ENCODE assay signal across 8 cellular contexts in the genomic region with DNA sequence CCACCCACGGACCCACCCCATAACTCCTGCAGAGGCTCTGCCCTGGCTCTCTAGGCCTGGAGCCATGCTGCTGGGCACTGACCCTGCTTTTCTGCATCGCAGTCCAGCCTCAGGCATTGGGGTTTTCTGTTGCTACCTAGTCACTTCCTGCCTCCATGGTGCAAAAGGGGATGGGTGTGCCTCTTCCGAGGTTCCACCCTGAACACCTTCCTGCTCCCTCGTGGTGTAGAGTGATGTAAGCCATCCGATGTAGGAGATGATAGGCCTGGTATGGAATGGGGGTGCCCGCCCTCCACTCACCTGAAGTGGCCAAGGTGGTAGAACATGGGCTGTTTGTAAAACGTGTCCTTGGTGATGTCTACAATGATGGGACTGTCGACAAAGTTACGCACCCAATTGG. TPM values are rescaled to one million over a fixed set of nuclear protein-coding genes. Genes with fewer than 3 reads are reported as not detected.
A peak's percentile ranks its signal among the peaks of the same experiment; 100 is the strongest.
DNase-seq lines count a peak whose midpoint lies in the region; ATAC-seq, FAIRE-seq and TF ChIP-seq lines count a peak whose summit lies in the region.
"Not testable (repeated sequence)": the region's sequence is repeated elsewhere in the genome, so short reads cannot be mapped to it uniquely, and the experiment has no call there.

No MANE protein-coding gene starts in this region.

- H3K27ac Mint-ChIP-seq in CD4-positive, CD25-positive, alpha-beta regulatory T cell, result peak overlapping the region in 2 of 3 donors; percentile 74 to 75
- H3K27ac Mint-ChIP-seq in T-helper 17 cell, result peak overlapping the region; percentile 67
- peak overlapping the region; percentile 95 for H3K27ac Mint-ChIP-seq in activated CD4-positive, alpha-beta memory T cell treated with anti-CD3 and anti-CD28 coated beads, Interleukin-2, amount 10 ng/mL, durations not matched to agents 7 days and 5 days
- peak overlapping the region; percentile 59 for H3K27ac Mint-ChIP-seq in activated T-cell treated with anti-CD3 and anti-CD28 coated beads, Interleukin-2, amount 50 U/mL, for 72 hours
- H3K27ac Mint-ChIP-seq in activated naive CD4-positive, alpha-beta T cell treated with anti-CD3 and anti-CD28 coated beads, Interleukin-2, amount 10 ng/mL, durations not matched to agents 7 days and 5 days, result peak overlapping the region; percentile 50
- H3K27ac Mint-ChIP-seq in effector memory CD8-positive, alpha-beta T cell, result peak overlapping the region in 1 of 2 donors; percentile 12
- H3K27ac Mint-ChIP-seq in naive thymus-derived CD4-positive, alpha-beta T cell, result peak overlapping the region in 4 of 9 donors; percentile 23 to 77 (median 44)

- not testable (repeated sequence) for H3K9me3 ChIP-seq in CD4-positive, CD25-positive, alpha-beta regulatory T cell (ENCODE audit: control insufficient read depth in 2 of 2, low read length in 2 of 2); T-helper 17 cell (ENCODE audit: control insufficient read depth, low read length, poor library complexity, severe bottlenecking); naive thymus-derived CD4-positive, alpha-beta T cell (ENCODE audit: control insufficient read depth in 2 of 3, low read length in 3 of 3)

- FAIRE-seq in GM12891 (lab: Jason Lieb, UNC), result peak; percentile 23

- H3K4me3 Mint-ChIP-seq in CD4-positive, CD25-positive, alpha-beta regulatory T cell, result peak overlapping the region in 2 of 4 donors; percentile 31 to 48
- peak overlapping the region; percentile 58 for H3K4me3 Mint-ChIP-seq in T-helper 17 cell
- H3K4me3 Mint-ChIP-seq in activated CD4-positive, alpha-beta memory T cell treated with anti-CD3 and anti-CD28 coated beads, Interleukin-2, amount 10 ng/mL, durations not matched to agents 7 days and 5 days; activated T-cell treated with anti-CD3 and anti-CD28 coated beads, Interleukin-2, amount 50 U/mL, for 72 hours; activated naive CD4-positive, alpha-beta T cell treated with anti-CD3 and anti-CD28 coated beads, Interleukin-2, amount 10 ng/mL, durations not matched to agents 7 days and 5 days; effector memory CD8-positive, alpha-beta T cell; naive thymus-derived CD4-positive, alpha-beta T cell: not testable (repeated sequence)

- not testable (repeated sequence) for TF ChIP-seq POLR2A in GM12891 (IDR thresholded peaks at IDR 0.05; ENCODE audit: low read depth, low read length)

- CTCF ChIA-PET in activated CD4-positive, alpha-beta memory T cell treated with anti-CD3 and anti-CD28 coated beads, Interleukin-2, amount 10 ng/mL, durations not matched to agents 7 days and 5 days (lab: Charles Lee); activated naive CD4-positive, alpha-beta T cell treated with anti-CD3 and anti-CD28 coated beads, Interleukin-2, amount 10 ng/mL, durations not matched to agents 7 days and 5 days (lab: Charles Lee); naive thymus-derived CD4-positive, alpha-beta T cell (lab: Charles Lee): not testable (repeated sequence)

- H3K27me3 ChIP-seq in CD4-positive, CD25-positive, alpha-beta regulatory T cell (ENCODE audit: control insufficient read depth, insufficient read depth, low read length); naive thymus-derived CD4-positive, alpha-beta T cell (ENCODE audit: control insufficient read depth in 2 of 2, insufficient read depth in 2 of 2, low read length in 2 of 2): not testable (repeated sequence)

- not testable (repeated sequence) for H3K9me3 Mint-ChIP-seq in CD4-positive, CD25-positive, alpha-beta regulatory T cell; activated CD4-positive, alpha-beta memory T cell treated with anti-CD3 and anti-CD28 coated beads, Interleukin-2, amount 10 ng/mL, durations not matched to agents 7 days and 5 days; activated T-cell treated with anti-CD3 and anti-CD28 coated beads, Interleukin-2, amount 50 U/mL, for 72 hours; activated naive CD4-positive, alpha-beta T cell treated with anti-CD3 and anti-CD28 coated beads, Interleukin-2, amount 10 ng/mL, durations not matched to agents 7 days and 5 days; effector memory CD8-positive, alpha-beta T cell; naive thymus-derived CD4-positive, alpha-beta T cell

- peaks cover 0 to 29% (median 7%) of the 10 kb centered on the region in 4 donors for H3K4me1 Mint-ChIP-seq in CD4-positive, CD25-positive, alpha-beta regulatory T cell
- H3K4me1 Mint-ChIP-seq in T-helper 17 cell, result peaks cover 15% of the 10 kb centered on the region
- H3K4me1 Mint-ChIP-seq in activated CD4-positive, alpha-beta memory T cell treated with anti-CD3 and anti-CD28 coated beads, Interleukin-2, amount 10 ng/mL, durations not matched to agents 7 days and 5 days, result peaks cover 36% of the 10 kb centered on the region
- H3K4me1 Mint-ChIP-seq in activated T-cell treated with anti-CD3 and anti-CD28 coated beads, Interleukin-2, amount 50 U/mL, for 72 hours (ENCODE audit: low read depth), result not testable (repeated sequence)
- H3K4me1 Mint-ChIP-seq in activated naive CD4-positive, alpha-beta T cell treated with anti-CD3 and anti-CD28 coated beads, Interleukin-2, amount 10 ng/mL, durations not matched to agents 7 days and 5 days, result peaks cover 27% of the 10 kb centered on the region
- peaks cover 4 to 12% of the 10 kb centered on the region in 2 donors for H3K4me1 Mint-ChIP-seq in effector memory CD8-positive, alpha-beta T cell (ENCODE audit: low read depth in 2 of 2)
- peaks cover 0 to 17% (median 6%) of the 10 kb centered on the region in 7 donors for H3K4me1 Mint-ChIP-seq in naive thymus-derived CD4-positive, alpha-beta T cell

- DNase-seq in CD4-positive, CD25-positive, alpha-beta regulatory T cell, result peak in 1 of 3 donors; percentile 34
- DNase-seq in GM12891 (ENCODE audit: insufficient read length, low spot score); T-helper 17 cell; activated T-cell treated with anti-CD3 and anti-CD28 coated beads, Interleukin-2, amount 50 U/mL, for 72 hours; activated naive CD4-positive, alpha-beta T cell treated with anti-CD3 and anti-CD28 coated beads, Interleukin-2, amount 10 ng/mL, durations not matched to agents 7 days and 5 days; effector memory CD8-positive, alpha-beta T cell; naive thymus-derived CD4-positive, alpha-beta T cell: not testable (repeated sequence)
- peak; percentile 49 for DNase-seq in activated CD4-positive, alpha-beta memory T cell treated with anti-CD3 and anti-CD28 coated beads, Interleukin-2, amount 10 ng/mL, durations not matched to agents 7 days and 5 days

- peaks cover 18% of the 10 kb centered on the region for H3K36me3 ChIP-seq in CD4-positive, CD25-positive, alpha-beta regulatory T cell (ENCODE audit: control insufficient read depth, insufficient read depth, low read length)
- H3K36me3 ChIP-seq in naive thymus-derived CD4-positive, alpha-beta T cell (ENCODE audit: control insufficient read depth in 2 of 3, insufficient read depth in 3 of 3, low read length in 3 of 3), result peaks cover 0 to 29% (median 0%) of the 10 kb centered on the region in 3 experiments

- peaks cover 23% of the 10 kb centered on the region for H3K36me3 Mint-ChIP-seq in CD4-positive, CD25-positive, alpha-beta regulatory T cell
- H3K36me3 Mint-ChIP-seq in T-helper 17 cell (ENCODE audit: low read depth); activated T-cell treated with anti-CD3 and anti-CD28 coated beads, Interleukin-2, amount 50 U/mL, for 72 hours (ENCODE audit: insufficient read depth in 2 of 2): not testable (repeated sequence)
- peaks cover 36% of the 10 kb centered on the region for H3K36me3 Mint-ChIP-seq in activated CD4-positive, alpha-beta memory T cell treated with anti-CD3 and anti-CD28 coated beads, Interleukin-2, amount 10 ng/mL, durations not matched to agents 7 days and 5 days (ENCODE audit: low read depth)
- peaks cover 24% of the 10 kb centered on the region for H3K36me3 Mint-ChIP-seq in activated naive CD4-positive, alpha-beta T cell treated with anti-CD3 and anti-CD28 coated beads, Interleukin-2, amount 10 ng/mL, durations not matched to agents 7 days and 5 days
- H3K36me3 Mint-ChIP-seq in effector memory CD8-positive, alpha-beta T cell (ENCODE audit: insufficient read depth), result peaks cover 24% of the 10 kb centered on the region
- H3K36me3 Mint-ChIP-seq in naive thymus-derived CD4-positive, alpha-beta T cell, result peaks cover 0 to 23% (median 4%) of the 10 kb centered on the region in 5 donors

- intact Hi-C loops in naive thymus-derived CD4-positive, alpha-beta T cell (cut with micrococcal nuclease), result not testable (repeated sequence)

- H3K4me3 ChIP-seq in CD4-positive, CD25-positive, alpha-beta regulatory T cell (ENCODE audit: low read depth, low read length); naive thymus-derived CD4-positive, alpha-beta T cell (ENCODE audit: low read length): not testable (repeated sequence)

- POLR2A ChIA-PET in activated CD4-positive, alpha-beta memory T cell treated with anti-CD3 and anti-CD28 coated beads, Interleukin-2, amount 10 ng/mL, durations not matched to agents 7 days and 5 days (lab: Charles Lee); naive thymus-derived CD4-positive, alpha-beta T cell (lab: Charles Lee): not testable (repeated sequence)

- H3K27ac ChIP-seq in CD4-positive, CD25-positive, alpha-beta regulatory T cell (ENCODE audit: insufficient read depth, low read length, poor library complexity, severe bottlenecking); naive thymus-derived CD4-positive, alpha-beta T cell (ENCODE audit: low read depth, low read length): not testable (repeated sequence)

- ATAC-seq in CD4-positive, CD25-positive, alpha-beta regulatory T cell (ENCODE audit: low read depth in 2 of 2), result peak in 1 of 2 donors; percentile 66
- ATAC-seq in T-helper 17 cell, result peak; percentile 89
- ATAC-seq in activated T-cell treated with anti-CD3 and anti-CD28 coated beads, Interleukin-2, amount 50 U/mL, for 72 hours (replicated peaks in 1 of 2), result not testable (repeated sequence)
- peak; percentile 51 for ATAC-seq in effector memory CD8-positive, alpha-beta T cell (replicated peaks)
- ATAC-seq in naive thymus-derived CD4-positive, alpha-beta T cell, result peak; percentile 38

- H3K27me3 Mint-ChIP-seq in CD4-positive, CD25-positive, alpha-beta regulatory T cell; T-helper 17 cell; activated CD4-positive, alpha-beta memory T cell treated with anti-CD3 and anti-CD28 coated beads, Interleukin-2, amount 10 ng/mL, durations not matched to agents 7 days and 5 days; activated T-cell treated with anti-CD3 and anti-CD28 coated beads, Interleukin-2, amount 50 U/mL, for 72 hours (ENCODE audit: low read depth); activated naive CD4-positive, alpha-beta T cell treated with anti-CD3 and anti-CD28 coated beads, Interleukin-2, amount 10 ng/mL, durations not matched to agents 7 days and 5 days; effector memory CD8-positive, alpha-beta T cell; naive thymus-derived CD4-positive, alpha-beta T cell: not testable (repeated sequence)

- not testable (repeated sequence) for H3K4me1 ChIP-seq in CD4-positive, CD25-positive, alpha-beta regulatory T cell (ENCODE audit: control insufficient read depth, insufficient read depth, low read length, poor library complexity, severe bottlenecking); naive thymus-derived CD4-positive, alpha-beta T cell (ENCODE audit: control insufficient read depth in 2 of 2, insufficient read depth in 2 of 2, low read length in 2 of 2)

RNA-seq across cellular contexts. Expression of a gene that starts 19.9 kb away (rescaled TPM):
- 7.8 TPM for total RNA-seq in CD4-positive, CD25-positive, alpha-beta regulatory T cell
- polyA plus RNA-seq in CD4-positive, CD25-positive, alpha-beta regulatory T cell, result under 1 TPM; 0.57 to 0.97 (median 0.72) TPM
- 14.4 TPM for polyA plus RNA-seq in GM12891 (2012; ENCODE audit: low read depth, missing spikeins)
- total RNA-seq in T-helper 17 cell, result 1 to 10 TPM; 8.6 to 9.3 TPM
- 10 to 100 TPM; 26.3 to 27.3 TPM for total RNA-seq in activated CD4-positive, alpha-beta memory T cell treated with anti-CD3 and anti-CD28 coated beads, Interleukin-2, amount 10 ng/mL, durations not matched to agents 7 days and 5 days
- 10 to 100 TPM; 30.7 to 33.8 TPM for total RNA-seq in activated T-cell treated with anti-CD3 and anti-CD28 coated beads, Interleukin-2, amount 50 U/mL, for 72 hours
- total RNA-seq in naive thymus-derived CD4-positive, alpha-beta T cell, result 10 to 100 TPM in 4 of 5 experiments, 1 to 10 TPM in 1; 8.2 to 24.3 (median 13.8) TPM
- 1 to 10 TPM; 1.8 to 2.0 TPM for polyA plus RNA-seq in naive thymus-derived CD4-positive, alpha-beta T cell

RNA-seq across cellular contexts. Expression of a gene that starts 26.8 kb away (rescaled TPM):
- 57.3 TPM for total RNA-seq in CD4-positive, CD25-positive, alpha-beta regulatory T cell
- 100 to 1,000 TPM; 110 to 150 (median 141) TPM for polyA plus RNA-seq in CD4-positive, CD25-positive, alpha-beta regulatory T cell
- polyA plus RNA-seq in GM12891 (2012; ENCODE audit: low read depth, missing spikeins), result 51.5 TPM
- total RNA-seq in T-helper 17 cell, result 10 to 100 TPM; 60.1 to 69.4 TPM
- total RNA-seq in activated CD4-positive, alpha-beta memory T cell treated with anti-CD3 and anti-CD28 coated beads, Interleukin-2, amount 10 ng/mL, durations not matched to agents 7 days and 5 days, result 10 to 100 TPM; 87.5 to 91.9 TPM
- total RNA-seq in activated T-cell treated with anti-CD3 and anti-CD28 coated beads, Interleukin-2, amount 50 U/mL, for 72 hours, result 100 to 1,000 TPM; 112 to 114 TPM
- 100 to 1,000 TPM in 3 of 5 experiments, 10 to 100 TPM in 2; 50.8 to 118 (median 100) TPM for total RNA-seq in naive thymus-derived CD4-positive, alpha-beta T cell
- 100 to 1,000 TPM; 141 to 219 TPM for polyA plus RNA-seq in naive thymus-derived CD4-positive, alpha-beta T cell

RNA-seq across cellular contexts. Expression of a gene that starts 26.9 kb away (rescaled TPM):
- 18.4 TPM for total RNA-seq in CD4-positive, CD25-positive, alpha-beta regulatory T cell
- 10 to 100 TPM; 44.3 to 52.2 (median 49.0) TPM for polyA plus RNA-seq in CD4-positive, CD25-positive, alpha-beta regulatory T cell
- 43.0 TPM for polyA plus RNA-seq in GM12891 (2012; ENCODE audit: low read depth, missing spikeins)
- 10 to 100 TPM; 20.7 to 28.5 TPM for total RNA-seq in T-helper 17 cell
- 10 to 100 TPM; 41.2 to 43.1 TPM for total RNA-seq in activated CD4-positive, alpha-beta memory T cell treated with anti-CD3 and anti-CD28 coated beads, Interleukin-2, amount 10 ng/mL, durations not matched to agents 7 days and 5 days
- 10 to 100 TPM; 25.5 to 27.4 TPM for total RNA-seq in activated T-cell treated with anti-CD3 and anti-CD28 coated beads, Interleukin-2, amount 50 U/mL, for 72 hours
- 10 to 100 TPM; 19.5 to 40.8 (median 22.0) TPM for total RNA-seq in naive thymus-derived CD4-positive, alpha-beta T cell
- polyA plus RNA-seq in naive thymus-derived CD4-positive, alpha-beta T cell, result 10 to 100 TPM; 48.9 to 49.9 TPM

RNA-seq across cellular contexts. Expression of a gene that starts 27.7 kb away (rescaled TPM):
- total RNA-seq in CD4-positive, CD25-positive, alpha-beta regulatory T cell, result 18.4 TPM
- polyA plus RNA-seq in CD4-positive, CD25-positive, alpha-beta regulatory T cell, result 1 to 10 TPM; 2.7 to 4.1 (median 3.7) TPM
- 2.8 TPM for polyA plus RNA-seq in GM12891 (2012; ENCODE audit: low read depth, missing spikeins)
- 10 to 100 TPM; 34.6 to 38.4 TPM for total RNA-seq in T-helper 17 cell
- total RNA-seq in activated CD4-positive, alpha-beta memory T cell treated with anti-CD3 and anti-CD28 coated beads, Interleukin-2, amount 10 ng/mL, durations not matched to agents 7 days and 5 days, result 10 to 100 TPM; 30.7 to 32.3 TPM
- 10 to 100 TPM; 24.7 to 28.7 TPM for total RNA-seq in activated T-cell treated with anti-CD3 and anti-CD28 coated beads, Interleukin-2, amount 50 U/mL, for 72 hours
- total RNA-seq in naive thymus-derived CD4-positive, alpha-beta T cell, result 10 to 100 TPM; 26.0 to 35.9 (median 28.1) TPM
- polyA plus RNA-seq in naive thymus-derived CD4-positive, alpha-beta T cell, result 1 to 10 TPM in 1 of 2 donors, under 1 TPM in 1; 0.87 to 2.6 TPM

RNA-seq across cellular contexts. Expression of a gene that starts 37.9 kb away (rescaled TPM):
- total RNA-seq in CD4-positive, CD25-positive, alpha-beta regulatory T cell, result 76.6 TPM
- 10 to 100 TPM; 11.4 to 17.4 (median 15.5) TPM for polyA plus RNA-seq in CD4-positive, CD25-positive, alpha-beta regulatory T cell
- 35.8 TPM for polyA plus RNA-seq in GM12891 (2012; ENCODE audit: low read depth, missing spikeins)
- total RNA-seq in T-helper 17 cell, result 10 to 100 TPM; 54.8 to 57.8 TPM
- total RNA-seq in activated CD4-positive, alpha-beta memory T cell treated with anti-CD3 and anti-CD28 coated beads, Interleukin-2, amount 10 ng/mL, durations not matched to agents 7 days and 5 days, result 10 to 100 TPM; 78.0 to 82.0 TPM
- 10 to 100 TPM; 72.4 to 77.9 TPM for total RNA-seq in activated T-cell treated with anti-CD3 and anti-CD28 coated beads, Interleukin-2, amount 50 U/mL, for 72 hours
- total RNA-seq in naive thymus-derived CD4-positive, alpha-beta T cell, result 100 to 1,000 TPM in 2 of 5 experiments, 10 to 100 TPM in 3; 72.2 to 137 (median 94.7) TPM
- polyA plus RNA-seq in naive thymus-derived CD4-positive, alpha-beta T cell, result 10 to 100 TPM; 16.7 to 31.0 TPM
